ENCODE assay signal across 1 cellular context in the genomic region with DNA sequence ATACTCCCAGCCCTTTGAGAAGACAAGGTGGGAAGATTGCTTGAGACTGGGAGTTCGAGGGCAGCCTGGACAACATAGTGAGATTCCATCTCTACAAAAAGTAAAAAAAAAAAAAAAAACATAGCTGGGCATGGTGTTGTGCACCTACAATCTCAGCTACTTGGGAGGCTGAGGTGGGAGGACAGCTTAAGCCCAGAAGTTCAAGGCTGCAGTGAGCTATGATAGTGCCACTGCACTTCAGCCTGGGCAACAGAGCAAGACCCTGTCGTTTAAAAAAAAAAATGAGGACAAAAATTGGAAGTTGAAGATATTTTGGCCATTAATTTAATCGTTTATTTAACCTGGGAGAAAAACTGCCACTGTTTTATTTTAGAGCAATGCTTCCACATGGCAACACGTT.
A peak's percentile ranks its signal among the peaks of the same experiment; 100 is the strongest.
TF ChIP-seq lines count a peak whose summit lies in the region.

No MANE protein-coding gene starts in this region.

TF ChIP-seq in K562, 482 proteins besides CTCF, POLR2A, EP300 and RAD21:
- TF ChIP-seq, protein P1, sequence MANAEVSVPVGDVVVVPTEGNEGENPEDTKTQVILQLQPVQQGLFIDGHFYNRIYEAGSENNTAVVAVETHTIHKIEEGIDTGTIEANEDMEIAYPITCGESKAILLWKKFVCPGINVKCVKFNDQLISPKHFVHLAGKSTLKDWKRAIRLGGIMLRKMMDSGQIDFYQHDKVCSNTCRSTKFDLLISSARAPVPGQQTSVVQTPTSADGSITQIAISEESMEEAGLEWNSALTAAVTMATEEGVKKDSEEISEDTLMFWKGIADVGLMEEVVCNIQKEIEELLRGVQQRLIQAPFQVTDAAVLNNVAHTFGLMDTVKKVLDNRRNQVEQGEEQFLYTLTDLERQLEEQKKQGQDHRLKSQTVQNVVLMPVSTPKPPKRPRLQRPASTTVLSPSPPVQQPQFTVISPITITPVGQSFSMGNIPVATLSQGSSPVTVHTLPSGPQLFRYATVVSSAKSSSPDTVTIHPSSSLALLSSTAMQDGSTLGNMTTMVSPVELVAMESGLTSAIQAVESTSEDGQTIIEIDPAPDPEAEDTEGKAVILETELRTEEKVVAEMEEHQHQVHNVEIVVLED (CRISPR knock-in tag; IDR thresholded peaks at IDR 0.05): no peak
- TF ChIP-seq HCFC1 (IDR thresholded peaks at IDR 0.05; ENCODE audit: low read depth, low read length) (no peak), BCOR (IDR thresholded peaks at IDR 0.05) (0 out of 2 replicates have a peak, but pooled peaks have one; percentile 26), RBM25 (IDR thresholded peaks at IDR 0.05; ENCODE audit: low read depth, low read length, severe bottlenecking) (peak; percentile 7), MEIS2 (IDR thresholded peaks at IDR 0.05; ENCODE audit: partially characterized antibody) (no peak), ZNF121 (CRISPR knock-in tag; conservative IDR thresholded peaks at IDR 0.05) (peak; percentile 98)
